In the genomic region with DNA sequence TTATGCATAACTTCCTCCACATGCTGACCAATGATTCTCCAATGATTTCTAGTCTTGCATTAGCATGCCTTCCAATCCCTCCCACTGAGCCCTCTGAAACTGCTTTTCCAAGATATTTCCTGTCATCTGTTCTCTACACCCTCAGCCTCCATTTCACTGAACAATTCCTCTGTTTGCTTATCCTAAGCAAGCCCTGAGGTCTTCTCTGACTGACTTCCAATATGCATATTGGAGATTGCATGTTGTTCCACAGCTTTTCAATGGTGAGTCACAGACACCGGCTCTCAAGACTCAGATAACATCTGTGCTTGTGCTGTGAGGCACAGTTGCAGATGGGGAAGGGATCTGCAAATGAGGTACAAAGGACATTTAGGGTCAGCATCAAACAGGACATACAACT, we compare ENCODE assay signal across 1 cellular context.
TF ChIP-seq lines count a peak whose summit lies in the region.

No MANE protein-coding gene starts in this region.

TF ChIP-seq in SK-N-SH, 30 proteins besides CTCF, POLR2A, EP300 and RAD21:
- TF ChIP-seq CHD2 (IDR thresholded peaks at IDR 0.05; ENCODE audit: low read length, partially characterized antibody): no peak
